ENCODE assay signal across 21 cellular contexts in genomic region chr2:220005362-220005761, GRCh38.
DNase-seq lines count a peak whose midpoint lies in the region; ATAC-seq and TF ChIP-seq lines count a peak whose summit lies in the region.
"Had no signal": no experiment of that assay in that cellular context is flagged by ENCODE, and none has a peak within 500 bp of the region (broad histone marks: within the 10 kb centered on the region; RNA-seq: fewer than 3 reads in every experiment).

No MANE protein-coding gene starts in this region.

- no peak overlapping the region for H2AFZ ChIP-seq in GM23248

- no peaks in the 10 kb centered on the region for H3K9me2 ChIP-seq in GM23248 (ENCODE audit: insufficient read depth)

- H3K4me1 ChIP-seq in testis = peaks cover 25% of the 10 kb centered on the region
- peaks cover 23% of the 10 kb centered on the region for H3K4me1 ChIP-seq in GM23248 (ENCODE audit: insufficient read depth)

- peak overlapping the region; percentile 25 for H3K27ac Mint-ChIP-seq in activated naive CD4-positive, alpha-beta T cell treated with anti-CD3 and anti-CD28 coated beads, Interleukin-2, amount 10 ng/mL, durations not matched to agents 7 days and 5 days
- no peak overlapping the region for H3K27ac Mint-ChIP-seq in osteocyte (ENCODE audit: unreplicated experiment)
- H3K27ac Mint-ChIP-seq: B cell; CD4-positive, alpha-beta T cell; CD8-positive, alpha-beta T cell had no signal

- CTCF ChIA-PET in activated naive CD4-positive, alpha-beta T cell treated with anti-CD3 and anti-CD28 coated beads, Interleukin-2, amount 10 ng/mL, durations not matched to agents 7 days and 5 days (lab: Charles Lee) = interaction anchor here (0.9 kb wide), 1 partner anchor 115 kb away, joined by 3 read pairs; no protein-coding TSS in a partner anchor

- TF ChIP-seq CTCF in osteocyte (IDR thresholded peaks at IDR 0.05) = no peak
- no peak for TF ChIP-seq CTCF in testis (IDR thresholded peaks at IDR 0.05)

- no peak overlapping the region for H3K4me2 ChIP-seq in GM23248 (ENCODE audit: unreplicated experiment)
- H3K4me2 ChIP-seq: A549; BLaER1 treated with 17β-estradiol and CSF1 and Interleukin-3, amounts not matched to agents 10 nM and 100 nM had no signal

- no peaks in the 10 kb centered on the region for H3K9me3 Mint-ChIP-seq in activated naive CD4-positive, alpha-beta T cell treated with anti-CD3 and anti-CD28 coated beads, Interleukin-2, amount 10 ng/mL, durations not matched to agents 7 days and 5 days
- H3K9me3 Mint-ChIP-seq in osteocyte (ENCODE audit: unreplicated experiment) = peaks cover 3% of the 10 kb centered on the region

- no peak for DNase-seq in activated naive CD4-positive, alpha-beta T cell treated with anti-CD3 and anti-CD28 coated beads, Interleukin-2, amount 10 ng/mL, durations not matched to agents 7 days and 5 days
- no peak for DNase-seq in activated naive CD4-positive, alpha-beta T cell (lab: John Stamatoyannopoulos, UW)
- DNase-seq in osteocyte (ENCODE audit: extremely low spot score, unreplicated experiment) (peak; percentile 60), testis (no peak), GM23248 (no peak)
- DNase-seq in stimulated activated CD4-positive, alpha-beta T cell treated with anti-CD3 and anti-CD28 coated beads, Interleukin-1b, Interleukin-23, amount 100 ng/mL, for 48 hours = no peak
- DNase-seq: AML-193; Caco-2; Calu3; CD4-positive, alpha-beta T cell; CD8-positive, alpha-beta T cell; DMS79; DND-41; EL; GDM1 had no signal

- no peak for ATAC-seq in HG02763 (IDR thresholded peaks at IDR 0.05; ENCODE audit: unreplicated experiment)
- ATAC-seq: A549; CD8-positive, alpha-beta T cell had no signal

- no peak for TF ChIP-seq POLR2A in testis (IDR thresholded peaks at IDR 0.05)

- H3F3A ChIP-seq in GM23248 (ENCODE audit: insufficient read depth) = 0 out of 2 replicates have a peak, but pooled peaks cover 10% of the 10 kb centered on the region

- H3K36me3 ChIP-seq in testis (ENCODE audit: low read depth, missing control alignments) (no peaks in the 10 kb centered on the region), GM23248 (ENCODE audit: low read depth) (no peaks in the 10 kb centered on the region)
- H3K36me3 ChIP-seq: BLaER1 treated with 17β-estradiol and CSF1 and Interleukin-3, amounts not matched to agents 10 nM and 100 nM had no signal

- H3K9me3 ChIP-seq in testis (no peaks in the 10 kb centered on the region), GM23248 (ENCODE audit: low read depth) (no peaks in the 10 kb centered on the region)
- H3K9me3 ChIP-seq: A549, Caco-2 had no signal

- H3K36me3 Mint-ChIP-seq in activated naive CD4-positive, alpha-beta T cell treated with anti-CD3 and anti-CD28 coated beads, Interleukin-2, amount 10 ng/mL, durations not matched to agents 7 days and 5 days = no peaks in the 10 kb centered on the region
- H3K36me3 Mint-ChIP-seq in osteocyte (ENCODE audit: unreplicated experiment) = no peaks in the 10 kb centered on the region
- H3K36me3 Mint-ChIP-seq: CD8-positive, alpha-beta T cell had no signal

- in situ Hi-C loops in GM23248 (cut with MboI) = no loop called here

- no peaks in the 10 kb centered on the region for H3K79me2 ChIP-seq in GM23248 (ENCODE audit: insufficient read depth)

- H3K27ac ChIP-seq in testis = peak overlapping the region; percentile 57 to 72
- no peak overlapping the region for H3K27ac ChIP-seq in GM23248
- H3K27ac ChIP-seq: 22Rv1; A549; BLaER1 treated with 17β-estradiol and CSF1 and Interleukin-3, amounts not matched to agents 10 nM and 100 nM; C4-2B had no signal

- no peaks in the 10 kb centered on the region for H3K4me1 Mint-ChIP-seq in activated naive CD4-positive, alpha-beta T cell treated with anti-CD3 and anti-CD28 coated beads, Interleukin-2, amount 10 ng/mL, durations not matched to agents 7 days and 5 days
- peaks cover 32% of the 10 kb centered on the region for H3K4me1 Mint-ChIP-seq in osteocyte (ENCODE audit: unreplicated experiment)
- H3K4me1 Mint-ChIP-seq: B cell had no signal

- no peak overlapping the region for H3K4me3 Mint-ChIP-seq in activated naive CD4-positive, alpha-beta T cell treated with anti-CD3 and anti-CD28 coated beads, Interleukin-2, amount 10 ng/mL, durations not matched to agents 7 days and 5 days
- no peak overlapping the region for H3K4me3 Mint-ChIP-seq in osteocyte (ENCODE audit: unreplicated experiment)
- H3K4me3 Mint-ChIP-seq: B cell; CD4-positive, alpha-beta T cell; CD8-positive, alpha-beta T cell had no signal

- 73 to 79% methylated on average over 6 of the region's 6 CpGs for WGBS in testis, 2 donors
- 77 to 81% methylated on average over 6 of the region's 6 CpGs for WGBS in GM23248 (ENCODE audit: low coverage in 1 of 2, low lambda C conversion rate in 2 of 2, missing lambda C conversion rate in 2 of 2), 2 experiments

- no peak overlapping the region for H3K9ac ChIP-seq in GM23248
- H3K9ac ChIP-seq: BLaER1 treated with 17β-estradiol and CSF1 and Interleukin-3, amounts not matched to agents 10 nM and 100 nM had no signal

- no peaks in the 10 kb centered on the region for H3K27me3 Mint-ChIP-seq in activated naive CD4-positive, alpha-beta T cell treated with anti-CD3 and anti-CD28 coated beads, Interleukin-2, amount 10 ng/mL, durations not matched to agents 7 days and 5 days
- no peaks in the 10 kb centered on the region for H3K27me3 Mint-ChIP-seq in osteocyte (ENCODE audit: unreplicated experiment)
- H3K27me3 Mint-ChIP-seq: B cell had no signal

- intact Hi-C loops in testis (cut with DNase I; ENCODE audit: low total_unique reads) = no loop called here

- H3K27me3 ChIP-seq in testis (no peaks in the 10 kb centered on the region), GM23248 (replicated peaks; ENCODE audit: insufficient read depth) (no peaks in the 10 kb centered on the region)
- H3K27me3 ChIP-seq: BLaER1 treated with 17β-estradiol and CSF1 and Interleukin-3, amounts not matched to agents 10 nM and 100 nM had no signal

- H3K4me3 ChIP-seq in testis (no peak overlapping the region), GM23248 (no peak overlapping the region)
- H3K4me3 ChIP-seq: A549; BLaER1 treated with 17β-estradiol and CSF1 and Interleukin-3, amounts not matched to agents 10 nM and 100 nM had no signal

- no peaks in the 10 kb centered on the region for H4K20me1 ChIP-seq in GM23248 (ENCODE audit: insufficient read depth)
- H4K20me1 ChIP-seq: BLaER1 treated with 17β-estradiol and CSF1 and Interleukin-3, amounts not matched to agents 10 nM and 100 nM had no signal
